In genomic region chr12:104478396-104479140, GRCh38 we compare ENCODE assay signal across 7 cellular contexts. TPM values are rescaled to one million over a fixed set of nuclear protein-coding genes. Genes with fewer than 3 reads are reported as not detected.
DNase-seq lines count a peak whose midpoint lies in the region; ATAC-seq, FAIRE-seq and TF ChIP-seq lines count a peak whose summit lies in the region.

No MANE protein-coding gene starts in this region.

- POLR2A ChIA-PET in OCI-LY7 (lab: Charles Lee) (interaction anchor here (0.7 to 2.9 kb wide), 12 partner anchors 9 to 126 kb away, joined by 3 to 22 read pairs (median 4); no protein-coding TSS in a partner anchor), endothelial cell of umbilical vein (lab: Charles Lee) (interaction anchor here (1.0 kb wide), 1 partner anchor 21 kb away, joined by 3 read pairs; no protein-coding TSS in a partner anchor), PC-9 (lab: Charles Lee; ENCODE audit: unreplicated experiment) (no interaction called here), SK-N-SH (lab: Yijun Ruan, JAX) (no interaction called here)

- no peaks in the 10 kb centered on the region for H3K9me1 ChIP-seq in endothelial cell of umbilical vein (replicated peaks; ENCODE audit: control insufficient read depth, extremely low read depth, insufficient read depth, low read length)

- DNase-seq in OCI-LY7 (ENCODE audit: low spot score) (peak; percentile 90), endothelial cell of umbilical vein (ENCODE audit: low read depth, low spot score) (peak; percentile 39), NCI-H1436 (lab: John Stamatoyannopoulos, UW) (no peak), PC-9 (no peak), SK-N-SH (no peak)

- H3K4me3 ChIP-seq in OCI-LY7 (ENCODE audit: low read depth, low read length, poor library complexity, severe bottlenecking) (peak overlapping the region; percentile 61), endothelial cell of umbilical vein (replicated peaks in 1 of 3; ENCODE audit: insufficient read depth in 1 of 3, low read depth in 1 of 3, low read length in 3 of 3) (peak overlapping the region in 1 of 3 experiments; percentile 23), PC-9 (no peak overlapping the region), SK-N-SH (ENCODE audit: low read depth in 2 of 2, low read length in 1 of 2) (no peak overlapping the region)

- H3K4me2 ChIP-seq in OCI-LY7 (ENCODE audit: low read length) (peak overlapping the region; percentile 83), endothelial cell of umbilical vein (ENCODE audit: insufficient read depth, low read length) (peak overlapping the region; percentile 60), PC-9 (no peak overlapping the region), SK-N-SH (no peak overlapping the region)

- CTCF ChIA-PET in OCI-LY7 (lab: Charles Lee; ENCODE audit: unreplicated experiment), result interaction anchor here (1.1 to 1.4 kb wide), 2 partner anchors 42 to 90 kb away, joined by 3 to 5 read pairs; no protein-coding TSS in a partner anchor
- CTCF ChIA-PET in endothelial cell of umbilical vein (lab: Charles Lee), result interaction anchor here (1.2 to 2.4 kb wide), 5 partner anchors 9 to 97 kb away, joined by 4 to 10 read pairs (median 5); no protein-coding TSS in a partner anchor
- CTCF ChIA-PET in PC-9 (lab: Charles Lee), result no interaction called here
- CTCF ChIA-PET in SK-N-SH (lab: Yijun Ruan, JAX), result no interaction called here

- TF ChIP-seq POLR2A in endothelial cell of umbilical vein (IDR thresholded peaks at IDR 0.05; ENCODE audit: low read depth, low read length), result no peak

- TF ChIP-seq EP300 in SK-N-SH (IDR thresholded peaks at IDR 0.05; ENCODE audit: borderline replicate concordance in 1 of 2, low read depth in 1 of 2, low read length in 1 of 2), result no peak

- H3K4me1 ChIP-seq in OCI-LY7 (ENCODE audit: insufficient read depth, low read length, poor library complexity, severe bottlenecking) (peaks cover 88% of the 10 kb centered on the region), endothelial cell of umbilical vein (ENCODE audit: control insufficient read depth, extremely low read depth, insufficient read depth, low read length) (peaks cover 39% of the 10 kb centered on the region), PC-9 (replicated peaks; ENCODE audit: insufficient read depth) (peaks cover 25% of the 10 kb centered on the region), SK-N-SH (ENCODE audit: control insufficient read depth in 1 of 2, insufficient read depth in 2 of 2, low read depth in 1 of 2, low read length in 1 of 2) (no peaks in the 10 kb centered on the region)

- no peak overlapping the region for H2AFZ ChIP-seq in OCI-LY7 (ENCODE audit: low read length)
- peak overlapping the region; percentile 70 for H2AFZ ChIP-seq in endothelial cell of umbilical vein (ENCODE audit: low read depth, low read length)
- H2AFZ ChIP-seq in PC-9, result no peak overlapping the region
- no peak overlapping the region for H2AFZ ChIP-seq in SK-N-SH (ENCODE audit: low read depth)

- no peak for TF ChIP-seq CTCF in OCI-LY7 (conservative IDR thresholded peaks at IDR 0.05; ENCODE audit: low read length)
- no peak for TF ChIP-seq CTCF in endothelial cell of umbilical vein (IDR thresholded peaks at IDR 0.05; ENCODE audit: extremely low read depth in 1 of 2, insufficient read depth in 1 of 2, low read depth in 1 of 2, low read length in 2 of 2)
- TF ChIP-seq CTCF in PC-9 (conservative IDR thresholded peaks at IDR 0.05), result no peak
- no peak for TF ChIP-seq CTCF in SK-N-SH (IDR thresholded peaks at IDR 0.05)

- ATAC-seq in GM19025 (IDR thresholded peaks at IDR 0.05; ENCODE audit: low read depth, unreplicated experiment) (peak; percentile 88), HG02885 (IDR thresholded peaks at IDR 0.05; ENCODE audit: poor library complexity, unreplicated experiment) (peak; percentile 95)

- peak overlapping the region; percentile 87 for H3K27ac ChIP-seq in OCI-LY7 (ENCODE audit: low read depth, low read length, poor library complexity, severe bottlenecking)
- H3K27ac ChIP-seq in endothelial cell of umbilical vein (ENCODE audit: insufficient read depth, low read depth, low read length), result peak overlapping the region; percentile 54
- no peak overlapping the region for H3K27ac ChIP-seq in PC-9
- no peak overlapping the region for H3K27ac ChIP-seq in SK-N-SH (ENCODE audit: low read depth in 2 of 2, low read length in 1 of 2)

- no peaks in the 10 kb centered on the region for H3K27me3 ChIP-seq in endothelial cell of umbilical vein (ENCODE audit: control insufficient read depth in 2 of 2, insufficient read depth in 2 of 2, low read length in 2 of 2)
- H3K27me3 ChIP-seq in PC-9 (ENCODE audit: insufficient read depth, low read depth), result no peaks in the 10 kb centered on the region
- no peaks in the 10 kb centered on the region for H3K27me3 ChIP-seq in SK-N-SH (ENCODE audit: insufficient read depth)

- H3K79me2 ChIP-seq in OCI-LY7 (ENCODE audit: insufficient read depth, low read depth, low read length), result peaks cover 80% of the 10 kb centered on the region
- H3K79me2 ChIP-seq in endothelial cell of umbilical vein (ENCODE audit: control insufficient read depth, insufficient read depth, low read length), result peaks cover 53% of the 10 kb centered on the region
- H3K79me2 ChIP-seq in PC-9 (ENCODE audit: low read depth), result peaks cover 92% of the 10 kb centered on the region
- H3K79me2 ChIP-seq in SK-N-SH (ENCODE audit: insufficient read depth), result no peaks in the 10 kb centered on the region

- dilution Hi-C loops in endothelial cell of umbilical vein (cut with MboI; ENCODE audit: extremely low pct_ligation_motif_present, low sequenced_read_pairs), result no loop called here

- no peaks in the 10 kb centered on the region for H4K20me1 ChIP-seq in OCI-LY7 (ENCODE audit: insufficient read depth, low read length)
- peaks cover 2% of the 10 kb centered on the region for H4K20me1 ChIP-seq in endothelial cell of umbilical vein (replicated peaks; ENCODE audit: control insufficient read depth, extremely low read depth, insufficient read depth, low read length)
- H4K20me1 ChIP-seq in PC-9 (ENCODE audit: insufficient read depth), result peaks cover 7% of the 10 kb centered on the region
- H4K20me1 ChIP-seq in SK-N-SH (ENCODE audit: insufficient read depth), result no peaks in the 10 kb centered on the region

- H3K9me3 ChIP-seq in OCI-LY7 (ENCODE audit: low read length) (no peaks in the 10 kb centered on the region), endothelial cell of umbilical vein (replicated peaks; ENCODE audit: control insufficient read depth, insufficient read depth, low read length) (no peaks in the 10 kb centered on the region), PC-9 (ENCODE audit: insufficient read depth, low read depth) (no peaks in the 10 kb centered on the region), SK-N-SH (no peaks in the 10 kb centered on the region)

- H3F3A ChIP-seq in PC-9 (ENCODE audit: insufficient read depth, low read depth) (peaks cover 32% of the 10 kb centered on the region), SK-N-SH (replicated peaks; ENCODE audit: insufficient read depth) (no peaks in the 10 kb centered on the region)

- BruUV-seq in OCI-LY7 (replicated peaks; lab: Mats Ljungman, UMichigan) (no TSS peak), endothelial cell of umbilical vein (replicated peaks; lab: Mats Ljungman, UMichigan) (no TSS peak), PC-9 (replicated peaks; lab: Mats Ljungman, UMichigan) (no TSS peak)

- WGBS in SK-N-SH (ENCODE audit: low lambda C conversion rate), result 85% methylated on average over 8 of the region's 8 CpGs

- H3K36me3 ChIP-seq in OCI-LY7 (ENCODE audit: insufficient read depth, low read length), result peaks cover 20% of the 10 kb centered on the region
- peaks cover 0 to 1% of the 10 kb centered on the region in 2 experiments for H3K36me3 ChIP-seq in endothelial cell of umbilical vein (ENCODE audit: control insufficient read depth in 2 of 2, extremely low read depth in 1 of 2, insufficient read depth in 2 of 2, low read length in 2 of 2)
- H3K36me3 ChIP-seq in PC-9 (ENCODE audit: low read depth), result peaks cover 31% of the 10 kb centered on the region
- H3K36me3 ChIP-seq in SK-N-SH (replicated peaks in 1 of 2; ENCODE audit: control insufficient read depth in 1 of 2, insufficient read depth in 2 of 2, low read length in 1 of 2), result no peaks in the 10 kb centered on the region

- H3K9me2 ChIP-seq in OCI-LY7 (ENCODE audit: insufficient read depth, low read length) (no peaks in the 10 kb centered on the region), PC-9 (ENCODE audit: insufficient read depth) (no peaks in the 10 kb centered on the region), SK-N-SH (no peaks in the 10 kb centered on the region)

- intact Hi-C loops in OCI-LY7 (cut with micrococcal nuclease; ENCODE audit: unreplicated experiment), result loop anchor here (1.0 to 10.0 kb wide), 4 partner anchors 22 to 856 kb away; partner anchors contain the start of genes C12orf75 and CHST11
- intact Hi-C loops in endothelial cell of umbilical vein (cut with micrococcal nuclease), result no loop called here
- intact Hi-C loops in PC-9 (cut with micrococcal nuclease; ENCODE audit: unreplicated experiment), result no loop called here

- H3K9ac ChIP-seq in endothelial cell of umbilical vein (replicated peaks; ENCODE audit: extremely low read depth, insufficient read depth, low read length), result peak overlapping the region; percentile 17
- H3K9ac ChIP-seq in SK-N-SH, result no peak overlapping the region

- no peak for TF ChIP-seq RAD21 in SK-N-SH (IDR thresholded peaks at IDR 0.05; ENCODE audit: low read length)

- FAIRE-seq in endothelial cell of umbilical vein (lab: Jason Lieb, UNC), result peak; percentile 96

TF ChIP-seq in endothelial cell of umbilical vein, 7 proteins besides CTCF, POLR2A, EP300 and RAD21 (continues in another document):
- TF ChIP-seq EZH2 (IDR thresholded peaks at IDR 0.05; ENCODE audit: borderline replicate concordance, low read depth, low read length, severe bottlenecking), result no peak

TF ChIP-seq in SK-N-SH, 30 proteins besides CTCF, POLR2A, EP300 and RAD21 (continues in another document):
- TF ChIP-seq RXRA (IDR thresholded peaks at IDR 0.05; ENCODE audit: borderline replicate concordance, low read depth) (no peak), GABPA (IDR thresholded peaks at IDR 0.05; ENCODE audit: low read depth) (no peak), RCOR1 (IDR thresholded peaks at IDR 0.05; ENCODE audit: low read length) (no peak)

RNA-seq across cellular contexts. Expression of gene CHST11, which starts 21.8 kb away (rescaled TPM):
- total RNA-seq in OCI-LY7 (2014; rRNA removed; shearing (Covaris generic)), result 35.8 and 41.6 TPM in 2 replicates
- total RNA-seq in OCI-LY7 (2022) (15.2 and 16.8 TPM in 2 replicates), endothelial cell of umbilical vein (20.9 and 24.2 TPM in 2 replicates), PC-9 (2021) (39.9 and 52.2 TPM in 2 replicates)
- polyA plus RNA-seq in endothelial cell of umbilical vein (19.7 and 21.9 TPM in 2 replicates), SK-N-SH (2012; rRNA removed) (12.7 and 18.6 TPM in 2 replicates)
- polyA plus RNA-seq in endothelial cell of umbilical vein (2011; cell fraction: cytosol; rRNA removed), result 17.6 and 19.9 TPM in 2 replicates
- polyA plus RNA-seq in endothelial cell of umbilical vein (2011; cell fraction: nucleus; rRNA removed), result 14.8 and 15.5 TPM in 2 replicates
- polyA plus RNA-seq in endothelial cell of umbilical vein (2012), result 18.2 and 18.4 TPM in 2 replicates
- polyA minus RNA-seq in endothelial cell of umbilical vein, result 13.4 and 17.2 TPM in 2 replicates
- 0.41 TPM for polyA minus RNA-seq in endothelial cell of umbilical vein (2011; cell fraction: cytosol; rRNA and poly(A)+ RNA removed)
- 20.7 and 22.8 TPM in 2 replicates for polyA minus RNA-seq in endothelial cell of umbilical vein (2011; cell fraction: nucleus; rRNA and poly(A)+ RNA removed)
- 7.7 and 8.4 TPM in 2 replicates for polyA plus RNA-seq in SK-N-SH (2012; cell fraction: cytosol; rRNA removed)
- polyA plus RNA-seq in SK-N-SH (2012; cell fraction: nucleus; rRNA removed), result 14.7 and 29.8 TPM in 2 replicates

Comparison
In these comparisons a context has a peak if more than half of its experiments do, and no peak if none do; other contexts are left out.
1. DNase-seq: peak in OCI-LY7 (single experiment) and endothelial cell of umbilical vein (single experiment); none in NCI-H1436 (single experiment), PC-9 (0 of 2) and SK-N-SH (single experiment).
2. H3K27ac ChIP-seq: peak in OCI-LY7 (single experiment) and endothelial cell of umbilical vein (single experiment); none in PC-9 (single experiment) and SK-N-SH (0 of 2).
3. H3K4me2 ChIP-seq: peak in OCI-LY7 (single experiment) and endothelial cell of umbilical vein (single experiment); none in PC-9 (single experiment) and SK-N-SH (single experiment).
4. CTCF ChIA-PET loops: an anchor here in OCI-LY7 (1.1 to 1.4 kb wide) and endothelial cell of umbilical vein (1.2 to 2.4 kb wide); none called in PC-9 and SK-N-SH.
5. POLR2A ChIA-PET loops: an anchor here in OCI-LY7 (0.7 to 2.9 kb wide) and endothelial cell of umbilical vein (1.0 kb wide); none called in PC-9 and SK-N-SH.